21 cellular contexts compared by ENCODE assay signal in genomic region chr12:121120323-121120722, GRCh38.
"Had no signal": no experiment of that assay in that cellular context is flagged by ENCODE, and none has a peak within 500 bp of the region (broad histone marks: within the 10 kb centered on the region; RNA-seq: fewer than 3 reads in every experiment).

No MANE protein-coding gene starts in this region.

- H3K36me3 Mint-ChIP-seq: naive B cell; stimulated activated effector memory CD8-positive, alpha-beta T cell treated with anti-CD3 and anti-CD28 coated beads, Interleukin-12 subunit alpha, Interleukin-12 subunit beta, amount 100 ng/mL, for 72 hours; type B pancreatic cell had no signal

- H3K4me3 ChIP-seq: heart left ventricle, prostate gland, right lobe of liver, suprapubic skin, thyroid gland had no signal

- H3K36me3 ChIP-seq: heart left ventricle, prostate gland, right lobe of liver, suprapubic skin, thyroid gland had no signal

- H3K27ac Mint-ChIP-seq: endodermal cell; naive B cell; nephron progenitor cell; stimulated activated effector memory CD8-positive, alpha-beta T cell treated with anti-CD3 and anti-CD28 coated beads, Interleukin-12 subunit alpha, Interleukin-12 subunit beta, amount 100 ng/mL, for 72 hours; type B pancreatic cell had no signal

- H3K4me3 Mint-ChIP-seq: endodermal cell; naive B cell; nephron progenitor cell; stimulated activated effector memory CD8-positive, alpha-beta T cell treated with anti-CD3 and anti-CD28 coated beads, Interleukin-12 subunit alpha, Interleukin-12 subunit beta, amount 100 ng/mL, for 72 hours; type B pancreatic cell had no signal

- H3K27me3 ChIP-seq: heart left ventricle, right lobe of liver, suprapubic skin, thyroid gland had no signal

- H3K9me3 Mint-ChIP-seq: endodermal cell, nephron progenitor cell, type B pancreatic cell had no signal

- ATAC-seq: heart left ventricle; right lobe of liver; stimulated activated effector memory CD8-positive, alpha-beta T cell treated with anti-CD3 and anti-CD28 coated beads, Interleukin-12 subunit alpha, Interleukin-12 subunit beta, amount 100 ng/mL, for 72 hours; stimulated activated naive CD8-positive, alpha-beta T cell treated with anti-CD3 and anti-CD28 coated beads, Interleukin-15, Interleukin-2, amounts not matched to agents 100 U/mL and 50 U/mL, for 24 hours had no signal

- H3K9ac ChIP-seq: parathyroid adenoma had no signal

- H3K9me3 ChIP-seq: heart left ventricle, prostate gland, right lobe of liver, suprapubic skin, thyroid gland had no signal

- H3K27ac ChIP-seq: heart left ventricle, parathyroid adenoma, prostate gland, right lobe of liver, suprapubic skin, thyroid gland had no signal

- FAIRE-seq: frontal cortex, islet of Langerhans, urothelium cell line had no signal

- H3K4me1 ChIP-seq: parathyroid adenoma, prostate gland, thyroid gland had no signal

- H3K4me1 Mint-ChIP-seq: endodermal cell, nephron progenitor cell had no signal

- H3K79me2 ChIP-seq: parathyroid adenoma had no signal

- DNase-seq: effector CD4-positive, alpha-beta T cell; endodermal cell; heart left ventricle; hippocampal formation; kidney glomerular epithelial cell; mesendoderm; naive B cell; nephron progenitor cell; right lobe of liver; stimulated activated CD4-positive, alpha-beta T cell treated with anti-CD3 and anti-CD28 coated beads, Interleukin-4, amount 100 ng/mL, for 1 hour; stimulated activated CD8-positive, alpha-beta memory T cell treated with anti-CD3 and anti-CD28 coated beads, Interleukin-4, amount 100 ng/mL, for 48 hours; stimulated activated naive CD8-positive, alpha-beta T cell treated with anti-CD3 and anti-CD28 coated beads, Interleukin-15, Interleukin-2, amounts not matched to agents 100 U/mL and 50 U/mL, for 24 hours; thyroid gland had no signal

- H2AFZ ChIP-seq: parathyroid adenoma had no signal
